In the genomic region with DNA sequence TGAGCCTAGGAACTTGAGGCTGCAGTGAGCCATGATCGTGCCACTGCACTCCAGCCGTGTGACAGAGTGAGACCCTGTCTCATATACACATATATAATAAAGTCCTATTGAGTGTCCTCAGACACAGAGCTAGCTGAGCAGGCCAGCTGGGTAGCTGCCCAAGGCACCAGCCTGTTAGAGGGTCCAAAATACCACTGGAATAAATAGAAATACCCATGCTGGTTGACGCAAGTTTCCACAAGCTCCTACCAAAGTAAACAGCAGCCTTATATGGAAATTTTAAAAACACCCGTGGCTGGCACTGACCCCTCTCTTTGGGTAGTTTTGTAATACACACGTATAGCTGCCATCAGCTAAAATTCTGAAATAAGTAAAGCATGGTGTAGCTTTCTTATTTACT, we compare ENCODE assay signal across 20 cellular contexts.
DNase-seq lines count a peak whose midpoint lies in the region; ATAC-seq, FAIRE-seq and TF ChIP-seq lines count a peak whose summit lies in the region.
"Had no signal": no experiment of that assay in that cellular context is flagged by ENCODE, and none has a peak within 500 bp of the region (broad histone marks: within the 10 kb centered on the region; RNA-seq: fewer than 3 reads in every experiment).

No MANE protein-coding gene starts in this region.

- H2AFZ ChIP-seq in endothelial cell of umbilical vein (ENCODE audit: low read depth, low read length): no peak overlapping the region

- WGBS in heart right ventricle, 2 donors: 55 to 57% methylated on average over 5 of the region's 5 CpGs
- 30 to 53% methylated on average over 5 of the region's 5 CpGs for WGBS in tibial nerve, 2 donors

- peaks cover 0 to 20% (median 5%) of the 10 kb centered on the region in 9 donors for H3K4me1 ChIP-seq in heart right ventricle
- H3K4me1 ChIP-seq in endothelial cell of umbilical vein (ENCODE audit: control insufficient read depth, extremely low read depth, insufficient read depth, low read length): peaks cover 16% of the 10 kb centered on the region
- peaks cover 0 to 57% (median 18%) of the 10 kb centered on the region in 4 donors for H3K4me1 ChIP-seq in tibial artery
- peaks cover 0 to 6% (median 0%) of the 10 kb centered on the region in 4 donors for H3K4me1 ChIP-seq in tibial nerve

- dilution Hi-C loops in endothelial cell of umbilical vein (cut with MboI; ENCODE audit: extremely low pct_ligation_motif_present, low sequenced_read_pairs): no loop called here

- TF ChIP-seq CTCF in heart right ventricle (IDR thresholded peaks at IDR 0.05) (no peak), endothelial cell of umbilical vein (IDR thresholded peaks at IDR 0.05; ENCODE audit: extremely low read depth in 1 of 2, insufficient read depth in 1 of 2, low read depth in 1 of 2, low read length in 2 of 2) (no peak), tibial artery (IDR thresholded peaks at IDR 0.05) (no peak), osteocyte (IDR thresholded peaks at IDR 0.05) (no peak), tibial nerve (IDR thresholded peaks at IDR 0.05) (no peak)

- ATAC-seq in heart right ventricle (peak in 5 of 8 donors; percentile 34 to 72 (median 53)), Right ventricle myocardium inferior (no peak), HG02610 (IDR thresholded peaks at IDR 0.05; ENCODE audit: unreplicated experiment) (no peak)
- ATAC-seq: PC-3 had no signal

- H3K4me3 ChIP-seq in heart right ventricle (no peak overlapping the region), endothelial cell of umbilical vein (replicated peaks in 1 of 3; ENCODE audit: insufficient read depth in 1 of 3, low read depth in 1 of 3, low read length in 3 of 3) (no peak overlapping the region), tibial artery (no peak overlapping the region), tibial nerve (no peak overlapping the region)

- peaks cover 20% of the 10 kb centered on the region for H3K4me1 Mint-ChIP-seq in osteocyte (ENCODE audit: unreplicated experiment)

- H3K9ac ChIP-seq in endothelial cell of umbilical vein (replicated peaks; ENCODE audit: extremely low read depth, insufficient read depth, low read length): no peak overlapping the region
- H3K9ac ChIP-seq: KMS-11 had no signal

- TF ChIP-seq EP300 in tibial nerve (IDR thresholded peaks at IDR 0.05): no peak

- DNase-seq in heart right ventricle: no peak
- no peak for DNase-seq in Right ventricle myocardium inferior (ENCODE audit: missing footprints)
- DNase-seq in endothelial cell of umbilical vein (ENCODE audit: low read depth, low spot score): peak; percentile 15
- peak; percentile 62 for DNase-seq in posterior vena cava (ENCODE audit: low spot score)
- DNase-seq in tibial artery: peak; percentile 44 to 87
- DNase-seq in osteocyte (ENCODE audit: extremely low spot score, unreplicated experiment): no peak
- DNase-seq in tibial nerve (ENCODE audit: low spot score in 2 of 2): no peak
- DNase-seq: 8988T, DMS79, GOT3, NCI-H1417 treated with DMSO at 0.1 percent for 48 hours, NCI-H1930, NCI-H345, NCI-H524 treated with DMSO at 0.1 percent for 48 hours, PC-3, RPMI8226 had no signal

- H3K27ac ChIP-seq in heart right ventricle (no peak overlapping the region), endothelial cell of umbilical vein (ENCODE audit: insufficient read depth, low read depth, low read length) (no peak overlapping the region), tibial artery (peak overlapping the region; percentile 56 to 88), tibial nerve (no peak overlapping the region)
- H3K27ac ChIP-seq: KMS-11 had no signal

- peaks cover 3% of the 10 kb centered on the region for H3K9me3 Mint-ChIP-seq in osteocyte (ENCODE audit: unreplicated experiment)

- TF ChIP-seq POLR2A in endothelial cell of umbilical vein (IDR thresholded peaks at IDR 0.05; ENCODE audit: low read depth, low read length) (no peak), tibial nerve (IDR thresholded peaks at IDR 0.05) (no peak)

- H3K36me3 ChIP-seq in heart right ventricle: no peaks in the 10 kb centered on the region
- no peaks in the 10 kb centered on the region for H3K36me3 ChIP-seq in endothelial cell of umbilical vein (ENCODE audit: control insufficient read depth in 2 of 2, extremely low read depth in 1 of 2, insufficient read depth in 2 of 2, low read length in 2 of 2)
- H3K36me3 ChIP-seq in tibial artery: no peaks in the 10 kb centered on the region
- H3K36me3 ChIP-seq in tibial nerve: no peaks in the 10 kb centered on the region

- H3K9me3 ChIP-seq in heart right ventricle: no peaks in the 10 kb centered on the region
- H3K9me3 ChIP-seq in endothelial cell of umbilical vein (replicated peaks; ENCODE audit: control insufficient read depth, insufficient read depth, low read length): no peaks in the 10 kb centered on the region
- no peaks in the 10 kb centered on the region for H3K9me3 ChIP-seq in tibial artery
- no peaks in the 10 kb centered on the region for H3K9me3 ChIP-seq in tibial nerve

- H3K9me1 ChIP-seq in endothelial cell of umbilical vein (replicated peaks; ENCODE audit: control insufficient read depth, extremely low read depth, insufficient read depth, low read length): no peaks in the 10 kb centered on the region

- CTCF ChIA-PET in endothelial cell of umbilical vein (lab: Charles Lee): no interaction called here

- intact Hi-C loops in heart right ventricle (cut with DNase I) (no loop called here), Right ventricle myocardium inferior (cut with DNase I) (no loop called here), endothelial cell of umbilical vein (cut with micrococcal nuclease) (no loop called here), posterior vena cava (cut with DNase I) (no loop called here), tibial artery (cut with DNase I; ENCODE audit: low total_unique reads) (no loop called here)

- no peak overlapping the region for H3K4me3 Mint-ChIP-seq in osteocyte (ENCODE audit: unreplicated experiment)

- H3K27ac Mint-ChIP-seq in osteocyte (ENCODE audit: unreplicated experiment): no peak overlapping the region

- POLR2A ChIA-PET in endothelial cell of umbilical vein (lab: Charles Lee): no interaction called here

- H3K27me3 ChIP-seq in heart right ventricle (no peaks in the 10 kb centered on the region), endothelial cell of umbilical vein (ENCODE audit: control insufficient read depth in 2 of 2, insufficient read depth in 2 of 2, low read length in 2 of 2) (no peaks in the 10 kb centered on the region), tibial artery (no peaks in the 10 kb centered on the region), tibial nerve (no peaks in the 10 kb centered on the region)

- no peak for FAIRE-seq in endothelial cell of umbilical vein (lab: Jason Lieb, UNC)
- FAIRE-seq: GM12892 had no signal

- H3K4me2 ChIP-seq in endothelial cell of umbilical vein (ENCODE audit: insufficient read depth, low read length): no peak overlapping the region
- H3K4me2 ChIP-seq: KMS-11 had no signal

- BruUV-seq in endothelial cell of umbilical vein (replicated peaks; lab: Mats Ljungman, UMichigan): no TSS peak

- no peaks in the 10 kb centered on the region for H3K27me3 Mint-ChIP-seq in osteocyte (ENCODE audit: unreplicated experiment)

- H3K36me3 Mint-ChIP-seq in osteocyte (ENCODE audit: unreplicated experiment): no peaks in the 10 kb centered on the region
- H3K36me3 Mint-ChIP-seq: CD14-positive monocyte had no signal

- H4K20me1 ChIP-seq in endothelial cell of umbilical vein (replicated peaks; ENCODE audit: control insufficient read depth, extremely low read depth, insufficient read depth, low read length): no peaks in the 10 kb centered on the region

- H3K79me2 ChIP-seq in endothelial cell of umbilical vein (ENCODE audit: control insufficient read depth, insufficient read depth, low read length): no peaks in the 10 kb centered on the region

TF ChIP-seq in endothelial cell of umbilical vein, 7 proteins besides CTCF, POLR2A, EP300 and RAD21:
- TF ChIP-seq EZH2 (IDR thresholded peaks at IDR 0.05; ENCODE audit: borderline replicate concordance, low read depth, low read length, severe bottlenecking): no peak
- TF ChIP-seq MAX (IDR thresholded peaks at IDR 0.05; ENCODE audit: insufficient read depth, insufficient read length): no peak
- no peak for TF ChIP-seq MYC (IDR thresholded peaks at IDR 0.05; ENCODE audit: low read depth, low read length)
- no peak for TF ChIP-seq JUN (IDR thresholded peaks at IDR 0.05; ENCODE audit: borderline replicate concordance, insufficient read depth, insufficient read length, low read depth)
- TF ChIP-seq GATA2 (IDR thresholded peaks at IDR 0.05; ENCODE audit: insufficient read depth, insufficient read length, low read depth, low read length): no peak
- no peak for TF ChIP-seq POLR2AphosphoS5 (IDR thresholded peaks at IDR 0.05; ENCODE audit: insufficient read depth, low read depth, low read length)
- no peak for TF ChIP-seq FOS (IDR thresholded peaks at IDR 0.05; ENCODE audit: borderline replicate concordance, insufficient read depth, low read length)

Comparison
In these comparisons a context has a peak if more than half of its experiments do, and no peak if none do; other contexts are left out.
1. ATAC-seq: peak in heart right ventricle (5 of 8); none in Right ventricle myocardium inferior (single experiment) and HG02610 (single experiment).
2. DNase-seq: peak in endothelial cell of umbilical vein (single experiment), posterior vena cava (single experiment) and tibial artery (2 of 2); none in heart right ventricle (0 of 2), Right ventricle myocardium inferior (single experiment), osteocyte (single experiment) and tibial nerve (0 of 2).
3. H3K27ac ChIP-seq: peak in tibial artery (2 of 2); none in heart right ventricle (0 of 10), endothelial cell of umbilical vein (single experiment) and tibial nerve (0 of 4).